15 cellular contexts compared by ENCODE assay signal in the genomic region with DNA sequence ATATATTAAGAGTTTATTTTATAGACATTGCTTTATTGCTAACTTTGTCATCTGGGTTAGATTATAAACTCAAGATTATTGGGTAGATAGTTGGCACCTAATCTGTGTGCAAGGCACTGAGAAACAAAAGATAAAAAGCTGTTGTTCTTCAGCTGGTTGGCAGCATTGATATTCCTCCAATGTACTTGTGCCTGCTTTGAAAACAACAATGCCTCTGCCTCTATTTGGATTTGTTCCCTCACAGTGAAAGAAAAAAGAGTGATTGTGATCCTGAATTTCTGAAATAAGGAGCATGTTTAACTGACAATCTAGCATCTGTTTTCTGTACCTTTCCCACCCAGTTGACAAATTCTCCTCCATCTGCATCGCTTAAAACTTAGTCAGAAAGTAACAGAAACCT.
A peak's percentile ranks its signal among the peaks of the same experiment; 100 is the strongest.
DNase-seq lines count a peak whose midpoint lies in the region; ATAC-seq, FAIRE-seq and TF ChIP-seq lines count a peak whose summit lies in the region.
"Had no signal": no experiment of that assay in that cellular context is flagged by ENCODE, and none has a peak within 500 bp of the region (broad histone marks: within the 10 kb centered on the region; RNA-seq: fewer than 3 reads in every experiment).

No MANE protein-coding gene starts in this region.

- no peak overlapping the region for H2AK5ac ChIP-seq in H1 (ENCODE audit: low read depth, low read length)

- H3K27ac ChIP-seq in H1 (ENCODE audit: low read depth, low read length) (no peak overlapping the region), gastrocnemius medialis (no peak overlapping the region)
- H3K27ac ChIP-seq: 22Rv1, BLaER1 had no signal

- no peak overlapping the region for H3K9ac ChIP-seq in H1 (replicated peaks in 1 of 4; ENCODE audit: extremely low read depth in 1 of 4, low read depth in 3 of 4, low read length in 3 of 4)
- H3K9ac ChIP-seq: BLaER1 had no signal

- no peak overlapping the region for H2BK120ac ChIP-seq in H1 (replicated peaks; ENCODE audit: low read depth, low read length)

- no peak overlapping the region for H2AFZ ChIP-seq in H1 (ENCODE audit: low read length)

- H3K9me3 ChIP-seq in H1 (ENCODE audit: insufficient read depth in 2 of 2, low read depth in 1 of 2, low read length in 1 of 2) (no peaks in the 10 kb centered on the region), gastrocnemius medialis (no peaks in the 10 kb centered on the region)
- H3K9me3 ChIP-seq: BLaER1, Caco-2 had no signal

- in situ Hi-C loops in gastrocnemius medialis (cut with MboI; ENCODE audit: low sequenced_read_pairs in 4 of 4), result no loop called here

- no peak overlapping the region for H4K5ac ChIP-seq in H1 (ENCODE audit: insufficient read length, low read depth, low read length)

- H3K27me3 ChIP-seq in H1 (replicated peaks in 1 of 4; ENCODE audit: control insufficient read depth in 3 of 4, extremely low read depth in 1 of 4, insufficient read depth in 3 of 4, low read length in 3 of 4) (no peaks in the 10 kb centered on the region), gastrocnemius medialis (no peaks in the 10 kb centered on the region)
- H3K27me3 ChIP-seq: BLaER1 had no signal

- H3K4me1 ChIP-seq in H1 (replicated peaks in 1 of 4; ENCODE audit: control insufficient read depth in 3 of 4, insufficient read depth in 4 of 4, low read length in 3 of 4), result no peaks in the 10 kb centered on the region; a peak in 2 of 7 replicates
- H3K4me1 ChIP-seq in gastrocnemius medialis, result no peaks in the 10 kb centered on the region
- H3K4me1 ChIP-seq: BLaER1, Caco-2 had no signal

- ATAC-seq in HG03135 (IDR thresholded peaks at IDR 0.05; ENCODE audit: unreplicated experiment) (no peak), gastrocnemius medialis (no peak)

- H3K79me1 ChIP-seq in H1 (ENCODE audit: low read depth, low read length), result no peaks in the 10 kb centered on the region

- intact Hi-C loops in gastrocnemius medialis (cut with DNase I; ENCODE audit: low total_unique reads), result no loop called here

- POLR2A ChIA-PET in H1 (lab: Charles Lee; ENCODE audit: partially characterized antibody), result no interaction called here

- no peaks in the 10 kb centered on the region for H3K23me2 ChIP-seq in H1 (ENCODE audit: low read depth, low read length)

- CTCF ChIA-PET in H1 (lab: Charles Lee; ENCODE audit: partially characterized antibody), result no interaction called here

- TF ChIP-seq POLR2A in H1 (IDR thresholded peaks at IDR 0.05; ENCODE audit: control extremely low read depth in 1 of 2, low read depth in 2 of 2, low read length in 2 of 2) (no peak), gastrocnemius medialis (IDR thresholded peaks at IDR 0.05) (no peak)

- H2BK20ac ChIP-seq in H1 (ENCODE audit: low read length), result no peak overlapping the region

- H2BK12ac ChIP-seq in H1 (ENCODE audit: low read depth, low read length), result no peak overlapping the region

- TF ChIP-seq RAD21 in H1 (IDR thresholded peaks at IDR 0.05 in 1 of 2, conservative IDR thresholded peaks at IDR 0.05 in 1 of 2; ENCODE audit: low read depth in 2 of 2, low read length in 2 of 2), result no peak

- H3K18ac ChIP-seq in H1 (ENCODE audit: extremely low read depth, low read length), result no peak overlapping the region

- no peak overlapping the region for H3K14ac ChIP-seq in H1 (ENCODE audit: insufficient read length)

- no peak overlapping the region for H3K4me2 ChIP-seq in H1 (ENCODE audit: insufficient read depth in 1 of 2, low read depth in 2 of 2, low read length in 2 of 2)
- H3K4me2 ChIP-seq: BLaER1 had no signal

- H3K36me3 ChIP-seq in H1 (ENCODE audit: control insufficient read depth in 2 of 4, insufficient read depth in 4 of 4, low read length in 3 of 4), result no peaks in the 10 kb centered on the region
- no peaks in the 10 kb centered on the region for H3K36me3 ChIP-seq in gastrocnemius medialis
- H3K36me3 ChIP-seq: BLaER1 had no signal

- H3K23ac ChIP-seq in H1 (ENCODE audit: insufficient read length), result no peak overlapping the region

- peak; percentile 79 for DNase-seq in Ammon's horn (ENCODE audit: low spot score)
- DNase-seq in H1 (ENCODE audit: low read depth in 1 of 2, low spot score in 2 of 2), result no peak
- peak; percentile 85 for DNase-seq in medulla oblongata (ENCODE audit: extremely low spot score)
- peak; percentile 59 for DNase-seq in putamen (ENCODE audit: low spot score)
- no peak for DNase-seq in gastrocnemius medialis
- no peak for DNase-seq in DMS79 (lab: John Stamatoyannopoulos, UW)
- no peak for DNase-seq in DMS79 treated with DMSO at 0.1 percent for 48 hours (lab: John Stamatoyannopoulos, UW)
- DNase-seq: Caco-2; CD8-positive, alpha-beta memory T cell; IMR-90; KBM-7 had no signal

- H4K20me1 ChIP-seq in H1 (replicated peaks in 1 of 2; ENCODE audit: control insufficient read depth in 1 of 2, insufficient read depth in 2 of 2, low read length in 2 of 2), result no peaks in the 10 kb centered on the region
- H4K20me1 ChIP-seq: BLaER1 had no signal

- H3K56ac ChIP-seq in H1 (replicated peaks; ENCODE audit: insufficient read length, low read depth, low read length), result no peak overlapping the region

- H3K4me3 ChIP-seq in H1 (ENCODE audit: extremely low read depth in 1 of 4, insufficient read depth in 2 of 4, low read depth in 3 of 4, low read length in 4 of 4) (no peak overlapping the region), gastrocnemius medialis (no peak overlapping the region)
- H3K4me3 ChIP-seq: BLaER1 had no signal

- H4K8ac ChIP-seq in H1 (ENCODE audit: extremely low read depth, insufficient read depth, low read length), result no peak overlapping the region

- H2BK15ac ChIP-seq in H1 (ENCODE audit: low read length), result no peak overlapping the region

- H2BK5ac ChIP-seq in H1 (ENCODE audit: low read depth, low read length), result no peak overlapping the region

- peak; percentile 24 for FAIRE-seq in H1 (lab: Jason Lieb, UNC)
- FAIRE-seq: H54 had no signal

- no peaks in the 10 kb centered on the region for H3K79me2 ChIP-seq in H1 (ENCODE audit: control insufficient read depth in 1 of 2, insufficient read depth in 2 of 2, low read length in 2 of 2)

- no peak overlapping the region for H3K4ac ChIP-seq in H1 (replicated peaks; ENCODE audit: insufficient read length, low read depth, low read length)

- no peak for TF ChIP-seq EP300 in H1 (IDR thresholded peaks at IDR 0.05; ENCODE audit: borderline replicate concordance in 1 of 2, low read depth in 2 of 2, low read length in 2 of 2)

- WGBS in H1 (ENCODE audit: extremely low coverage in 1 of 2, insufficient coverage in 1 of 2, insufficient read length in 1 of 2, insufficient replicate concordance in 2 of 2, low coverage in 1 of 2, low lambda C conversion rate in 2 of 2, missing lambda C conversion rate in 1 of 2), 2 experiments, result 91% methylated on average over 1 of the region's 1 CpG; no CpG with 5 or more reads in 1 of the 2 experiments

- no peak for TF ChIP-seq CTCF in H1 (IDR thresholded peaks at IDR 0.05; ENCODE audit: control extremely low read depth in 1 of 3, insufficient read depth in 1 of 3, low read depth in 1 of 3, low read length in 3 of 3)
- TF ChIP-seq CTCF in gastrocnemius medialis (IDR thresholded peaks at IDR 0.05 in 4 of 5, conservative IDR thresholded peaks at IDR 0.05 in 1 of 5), result no peak

- no peak overlapping the region for H4K91ac ChIP-seq in H1 (replicated peaks; ENCODE audit: insufficient read length, low read length)

TF ChIP-seq in H1, 55 proteins besides CTCF, POLR2A, EP300 and RAD21:
- TF ChIP-seq SIN3A (conservative IDR thresholded peaks at IDR 0.05 in 1 of 2, IDR thresholded peaks at IDR 0.05 in 1 of 2; ENCODE audit: low read depth in 1 of 2, low read length in 2 of 2), result no peak
- TF ChIP-seq HDAC6 (IDR thresholded peaks at IDR 0.05; ENCODE audit: low read depth, low read length), result no peak
- no peak for TF ChIP-seq SIX5 (IDR thresholded peaks at IDR 0.05; ENCODE audit: low read depth, low read length)
- no peak for TF ChIP-seq BCL11A (IDR thresholded peaks at IDR 0.05; ENCODE audit: low read depth in 2 of 2, low read length in 2 of 2)
- TF ChIP-seq EGR1 (IDR thresholded peaks at IDR 0.05; ENCODE audit: borderline replicate concordance, low read depth, low read length), result no peak

Comparison
In these comparisons a context has a peak if more than half of its experiments do, and no peak if none do; other contexts are left out.
1. DNase-seq: peak in Ammon's horn (single experiment), medulla oblongata (single experiment) and putamen (single experiment); none in H1 (0 of 2), gastrocnemius medialis (0 of 2), DMS79 (single experiment) and DMS79 treated with DMSO at 0.1 percent for 48 hours (single experiment).